20 cellular contexts compared by ENCODE assay signal in genomic region chr1:228046421-228047182, GRCh38. TPM values are rescaled to one million over a fixed set of nuclear protein-coding genes. Genes with fewer than 3 reads are reported as not detected.
"Had no signal": no experiment of that assay in that cellular context is flagged by ENCODE, and none has a peak within 500 bp of the region (broad histone marks: within the 10 kb centered on the region; RNA-seq: fewer than 3 reads in every experiment).

No MANE protein-coding gene starts in this region.

- H3K27me3 ChIP-seq: gastrocnemius medialis had no signal

- H3K4me3 ChIP-seq: coronary artery, gastrocnemius medialis, tibial artery had no signal

- H3K36me3 ChIP-seq: gastrocnemius medialis, tibial artery had no signal

- H3K9me3 ChIP-seq: gastrocnemius medialis, tibial artery had no signal

- H3K27ac ChIP-seq: coronary artery, gastrocnemius medialis, tibial artery had no signal

- H3K9me3 Mint-ChIP-seq: activated CD8-positive, alpha-beta T cell treated with anti-CD3 and anti-CD28 coated beads for 36 hours; activated T-helper 17 cell treated with anti-CD3 and anti-CD28 coated beads, Interleukin-2, amount 50 U/mL, for 72 hours; natural killer cell had no signal

- H3K36me3 Mint-ChIP-seq: brain, natural killer cell had no signal

- DNase-seq: activated CD4-positive, alpha-beta T cell treated with anti-CD3 and anti-CD28 coated beads, Interleukin-2, amount 10 ng/mL, durations not matched to agents 24 days and 14 days; activated CD8-positive, alpha-beta T cell treated with anti-CD3 and anti-CD28 coated beads for 36 hours; activated naive CD4-positive, alpha-beta T cell; activated T-cell treated with anti-CD3 and anti-CD28 coated beads, Interleukin-2, amount 50 U/mL, for 1 hour; central memory CD4-positive, alpha-beta T cell; gastrocnemius medialis; kidney glomerular epithelial cell; mesendoderm; natural killer cell; posterior cingulate gyrus; stimulated activated naive CD8-positive, alpha-beta T cell treated with anti-CD3 and anti-CD28 coated beads, Interleukin-15, Interleukin-2, amounts not matched to agents 100 U/mL and 50 U/mL, for 24 hours; substantia nigra; T-helper 1 cell; T-helper 9 cell; tibial artery had no signal

- H3K4me1 ChIP-seq: gastrocnemius medialis had no signal

- H3K27me3 Mint-ChIP-seq: activated T-helper 17 cell treated with anti-CD3 and anti-CD28 coated beads, Interleukin-2, amount 50 U/mL, for 72 hours had no signal

- H3K27ac Mint-ChIP-seq: activated CD4-positive, alpha-beta T cell treated with anti-CD3 and anti-CD28 coated beads, Interleukin-2, amount 10 ng/mL, durations not matched to agents 24 days and 14 days; activated CD8-positive, alpha-beta T cell treated with anti-CD3 and anti-CD28 coated beads for 36 hours; activated T-helper 17 cell treated with anti-CD3 and anti-CD28 coated beads, Interleukin-2, amount 50 U/mL, for 72 hours; natural killer cell had no signal

- H3K4me3 Mint-ChIP-seq: activated CD4-positive, alpha-beta T cell treated with anti-CD3 and anti-CD28 coated beads, Interleukin-2, amount 10 ng/mL, durations not matched to agents 24 days and 14 days; activated CD8-positive, alpha-beta T cell treated with anti-CD3 and anti-CD28 coated beads for 36 hours; activated T-helper 17 cell treated with anti-CD3 and anti-CD28 coated beads, Interleukin-2, amount 50 U/mL, for 72 hours; brain; natural killer cell had no signal

- H3K4me1 Mint-ChIP-seq: activated CD4-positive, alpha-beta T cell treated with anti-CD3 and anti-CD28 coated beads, Interleukin-2, amount 10 ng/mL, durations not matched to agents 24 days and 14 days; activated T-helper 17 cell treated with anti-CD3 and anti-CD28 coated beads, Interleukin-2, amount 50 U/mL, for 72 hours; brain; natural killer cell had no signal

- ATAC-seq: activated CD8-positive, alpha-beta T cell treated with anti-CD3 and anti-CD28 coated beads for 36 hours; activated T-helper 17 cell treated with anti-CD3 and anti-CD28 coated beads, Interleukin-2, amount 50 U/mL, for 72 hours; gastrocnemius medialis; stimulated activated naive CD8-positive, alpha-beta T cell treated with anti-CD3 and anti-CD28 coated beads, Interleukin-15, Interleukin-2, amounts not matched to agents 100 U/mL and 50 U/mL, for 24 hours had no signal

RNA-seq across cellular contexts. Expression of gene WNT3A, which starts 39.8 kb away (rescaled TPM):
- total RNA-seq: activated CD4-positive, alpha-beta T cell treated with anti-CD3 and anti-CD28 coated beads, Interleukin-2, amount 10 ng/mL, durations not matched to agents 24 days and 14 days; activated CD8-positive, alpha-beta T cell treated with anti-CD3 and anti-CD28 coated beads for 36 hours; activated T-helper 17 cell treated with anti-CD3 and anti-CD28 coated beads, Interleukin-2, amount 50 U/mL, for 72 hours; gastrocnemius medialis; liver; natural killer cell; skeletal muscle tissue had no signal
- polyA plus RNA-seq: liver had no signal
